22 cellular contexts compared by ENCODE assay signal in genomic region chr3:62203561-62203960, GRCh38.
"Had no signal": no experiment of that assay in that cellular context is flagged by ENCODE, and none has a peak within 500 bp of the region (broad histone marks: within the 10 kb centered on the region; RNA-seq: fewer than 3 reads in every experiment).

No MANE protein-coding gene starts in this region.

- H3K9me3 ChIP-seq: SJSA1 had no signal

- DNase-seq: IMR-90, Kasumi-1, KG1, MM.1S, NCI-H1092 treated with DMSO at 0.1 percent for 48 hours, NCI-H1436, NCI-H187, NCI-H2029, NCI-H2081 treated with DMSO at 0.1 percent for 48 hours, NCI-H2171, NCI-H226, NCI-H446, NCI-H510A, NCI-H524 treated with DMSO at 0.1 percent for 48 hours, NCI-H69, NCI-H774, Right ventricle myocardium superior, RPMI8226, SIG-M5 had no signal

- H3K36me3 ChIP-seq: SJSA1 had no signal

- H3K4me3 ChIP-seq: SJSA1, SK-N-MC had no signal

- H3K4me1 ChIP-seq: SJSA1 had no signal

- H3K27ac ChIP-seq: SJSA1, SK-N-MC had no signal

- ATAC-seq: HepG2 had no signal

- H3K27me3 ChIP-seq: SJSA1 had no signal
